ENCODE assay signal across 22 cellular contexts in the genomic region with DNA sequence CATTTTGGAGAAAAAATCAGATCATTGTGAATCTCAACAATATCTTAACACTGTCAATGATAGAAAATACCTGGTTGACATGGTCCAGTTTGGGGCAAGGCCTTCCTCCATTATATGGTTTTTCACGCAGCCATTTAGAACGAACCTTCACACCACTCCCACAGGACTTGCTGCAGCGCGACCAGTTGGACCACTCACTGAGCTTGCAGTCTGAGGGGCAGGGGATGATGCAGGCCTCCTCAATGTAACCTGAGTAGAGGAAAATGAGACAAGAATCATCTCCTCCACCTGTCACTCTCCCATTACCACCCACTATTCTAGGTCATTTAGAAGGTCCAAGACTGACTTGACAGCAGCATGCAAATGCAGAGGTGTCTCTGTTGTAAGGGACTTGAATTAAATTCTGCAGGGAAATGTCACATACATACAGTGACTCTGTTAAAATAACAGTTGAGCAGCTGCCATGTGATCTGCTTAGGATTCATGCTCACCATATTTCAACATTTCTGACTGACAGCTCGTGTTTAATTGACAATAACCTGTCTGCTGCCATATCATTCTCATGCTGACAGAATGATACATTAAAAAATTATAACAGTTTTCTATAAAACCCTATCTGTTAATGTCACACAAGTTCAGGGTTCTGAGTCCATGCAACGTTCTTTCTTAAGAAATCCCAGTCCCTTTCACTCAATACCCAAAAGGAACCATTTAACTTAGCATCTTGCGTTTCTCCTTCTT.
"Had no signal": no experiment of that assay in that cellular context is flagged by ENCODE, and none has a peak within 500 bp of the region (broad histone marks: within the 10 kb centered on the region; RNA-seq: fewer than 3 reads in every experiment).

No MANE protein-coding gene starts in this region.

- H3K36me3 ChIP-seq: brain microvascular endothelial cell, colonic mucosa, neutrophil, right lobe of liver, transverse colon, vagina had no signal

- ATAC-seq: activated T-cell treated with anti-CD3 and anti-CD28 coated beads, Interleukin-2, amount 50 U/mL, for 4 hours; naive thymus-derived CD4-positive, alpha-beta T cell had no signal

- H3K27me3 Mint-ChIP-seq: central memory CD8-positive, alpha-beta T cell; stimulated activated naive CD8-positive, alpha-beta T cell treated with anti-CD3 and anti-CD28 coated beads, Interleukin-15, Interleukin-2, amounts not matched to agents 100 ng/mL and 50 ng/mL, for 24 hours had no signal

- H3K79me2 ChIP-seq: parathyroid adenoma had no signal

- H3K4me3 Mint-ChIP-seq: activated naive CD4-positive, alpha-beta T cell treated with anti-CD3 and anti-CD28 coated beads for 36 hours; activated T-cell treated with anti-CD3 and anti-CD28 coated beads, Interleukin-2, amount 50 U/mL, for 4 hours; central memory CD8-positive, alpha-beta T cell; immature natural killer cell; naive thymus-derived CD4-positive, alpha-beta T cell; stimulated activated naive CD8-positive, alpha-beta T cell treated with anti-CD3 and anti-CD28 coated beads, Interleukin-15, Interleukin-2, amounts not matched to agents 100 ng/mL and 50 ng/mL, for 24 hours had no signal

- H3K27ac Mint-ChIP-seq: activated naive CD4-positive, alpha-beta T cell treated with anti-CD3 and anti-CD28 coated beads for 36 hours; immature natural killer cell; naive thymus-derived CD4-positive, alpha-beta T cell; stimulated activated naive CD8-positive, alpha-beta T cell treated with anti-CD3 and anti-CD28 coated beads, Interleukin-15, Interleukin-2, amounts not matched to agents 100 ng/mL and 50 ng/mL, for 24 hours had no signal

- H3K4me3 ChIP-seq: colonic mucosa, right lobe of liver, transverse colon, vagina had no signal

- H3K9ac ChIP-seq: parathyroid adenoma had no signal

- H3K9me3 Mint-ChIP-seq: activated naive CD4-positive, alpha-beta T cell treated with anti-CD3 and anti-CD28 coated beads for 36 hours; activated T-cell treated with anti-CD3 and anti-CD28 coated beads, Interleukin-2, amount 50 U/mL, for 4 hours; central memory CD8-positive, alpha-beta T cell; stimulated activated naive CD8-positive, alpha-beta T cell treated with anti-CD3 and anti-CD28 coated beads, Interleukin-15, Interleukin-2, amounts not matched to agents 100 ng/mL and 50 ng/mL, for 24 hours had no signal

- H3K9me3 ChIP-seq: colonic mucosa, neutrophil, right lobe of liver, transverse colon, vagina had no signal

- DNase-seq: activated CD4-positive, alpha-beta T cell treated with anti-CD3 and anti-CD28 coated beads, Interleukin-2, amount 50 U/mL, for 1 hour; activated CD4-positive, CD25-positive, alpha-beta regulatory T cell treated with anti-CD3 and anti-CD28 coated beads, Interleukin-2, amount 50 U/mL, for 72 hours; activated CD8-positive, alpha-beta memory T cell treated with anti-CD3 and anti-CD28 coated beads, Interleukin-2, amount 50 U/mL, for 4 hours; activated naive CD4-positive, alpha-beta T cell treated with anti-CD3 and anti-CD28 coated beads for 36 hours; activated T-cell treated with anti-CD3 and anti-CD28 coated beads, Interleukin-2, amount 50 U/mL, for 4 hours; brain microvascular endothelial cell; colonic mucosa; erythroblast; foreskin melanocyte; immature natural killer cell; mesenchymal stem cell; naive thymus-derived CD4-positive, alpha-beta T cell; right lobe of liver; small intestine; stimulated activated CD4-positive, alpha-beta T cell treated with anti-CD3 and anti-CD28 coated beads, Interleukin-15, amount 100 ng/mL, for 24 hours; stimulated activated CD4-positive, alpha-beta T cell treated with anti-CD3 and anti-CD28 coated beads, Interleukin-2, amount 100 ng/mL, for 48 hours; transverse colon had no signal

- H2AFZ ChIP-seq: parathyroid adenoma had no signal

- H3K4me1 Mint-ChIP-seq: central memory CD8-positive, alpha-beta T cell; immature natural killer cell; naive thymus-derived CD4-positive, alpha-beta T cell had no signal

- H3K36me3 Mint-ChIP-seq: immature natural killer cell; naive thymus-derived CD4-positive, alpha-beta T cell had no signal

- H3K27me3 ChIP-seq: brain microvascular endothelial cell, colonic mucosa, neutrophil, right lobe of liver, transverse colon, vagina had no signal

- H3K27ac ChIP-seq: brain microvascular endothelial cell, colonic mucosa, neutrophil, parathyroid adenoma, right lobe of liver, transverse colon, vagina had no signal

- H3K4me1 ChIP-seq: colonic mucosa, parathyroid adenoma, right lobe of liver, transverse colon, vagina had no signal
